ENCODE assay signal across 1 cellular context in the genomic region with DNA sequence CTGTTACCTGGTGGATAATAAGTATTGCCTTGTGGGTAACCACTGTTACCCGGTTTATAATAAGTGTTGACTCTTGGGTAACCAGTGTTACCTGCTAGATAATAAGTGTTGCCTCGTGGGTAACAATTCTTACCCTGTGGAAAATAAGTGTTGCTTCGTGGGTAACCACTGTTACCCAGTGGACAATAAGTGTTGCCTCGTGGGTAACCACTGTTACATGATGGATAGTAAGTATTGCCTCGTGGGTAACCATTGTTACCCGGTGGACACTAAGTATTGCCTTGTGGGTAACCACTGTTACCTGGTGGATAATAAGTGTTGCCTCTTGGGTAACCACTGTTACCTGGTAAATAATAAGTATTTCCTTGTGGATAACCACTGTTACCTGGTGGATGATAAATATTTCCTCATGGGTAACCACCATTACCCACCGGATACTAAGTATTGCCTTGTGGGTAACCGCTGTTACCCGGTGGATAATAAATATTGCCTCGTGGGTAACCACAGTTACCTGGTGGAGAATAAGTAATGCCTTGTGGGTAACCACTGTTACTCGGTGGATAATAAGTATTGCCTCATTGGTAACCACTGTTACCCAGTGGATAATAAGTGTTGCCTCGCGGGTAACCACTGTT.
A peak's percentile ranks its signal among the peaks of the same experiment; 100 is the strongest.
TF ChIP-seq lines count a peak whose summit lies in the region.

No MANE protein-coding gene starts in this region.

TF ChIP-seq in GM12878, 131 proteins besides CTCF, POLR2A, EP300 and RAD21 (continued from another document):
- TF ChIP-seq, protein P1, sequence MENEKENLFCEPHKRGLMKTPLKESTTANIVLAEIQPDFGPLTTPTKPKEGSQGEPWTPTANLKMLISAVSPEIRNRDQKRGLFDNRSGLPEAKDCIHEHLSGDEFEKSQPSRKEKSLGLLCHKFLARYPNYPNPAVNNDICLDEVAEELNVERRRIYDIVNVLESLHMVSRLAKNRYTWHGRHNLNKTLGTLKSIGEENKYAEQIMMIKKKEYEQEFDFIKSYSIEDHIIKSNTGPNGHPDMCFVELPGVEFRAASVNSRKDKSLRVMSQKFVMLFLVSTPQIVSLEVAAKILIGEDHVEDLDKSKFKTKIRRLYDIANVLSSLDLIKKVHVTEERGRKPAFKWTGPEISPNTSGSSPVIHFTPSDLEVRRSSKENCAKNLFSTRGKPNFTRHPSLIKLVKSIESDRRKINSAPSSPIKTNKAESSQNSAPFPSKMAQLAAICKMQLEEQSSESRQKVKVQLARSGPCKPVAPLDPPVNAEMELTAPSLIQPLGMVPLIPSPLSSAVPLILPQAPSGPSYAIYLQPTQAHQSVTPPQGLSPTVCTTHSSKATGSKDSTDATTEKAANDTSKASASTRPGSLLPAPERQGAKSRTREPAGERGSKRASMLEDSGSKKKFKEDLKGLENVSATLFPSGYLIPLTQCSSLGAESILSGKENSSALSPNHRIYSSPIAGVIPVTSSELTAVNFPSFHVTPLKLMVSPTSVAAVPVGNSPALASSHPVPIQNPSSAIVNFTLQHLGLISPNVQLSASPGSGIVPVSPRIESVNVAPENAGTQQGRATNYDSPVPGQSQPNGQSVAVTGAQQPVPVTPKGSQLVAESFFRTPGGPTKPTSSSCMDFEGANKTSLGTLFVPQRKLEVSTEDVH (IDR thresholded peaks at IDR 0.05; ENCODE audit: low read depth, partially characterized antibody): no peak
- TF ChIP-seq NFIC (IDR thresholded peaks at IDR 0.05; ENCODE audit: low read depth, low read length): no peak; the same call in 1 of the 2 replicates
- 0 out of 4 replicates have a peak, but pooled peaks of 1 of the 2 experiments have one; percentile 30 for TF ChIP-seq CEBPB (IDR thresholded peaks at IDR 0.05; ENCODE audit: borderline replicate concordance in 1 of 2, low read depth in 2 of 2, low read length in 2 of 2)
- TF ChIP-seq EGR1 (IDR thresholded peaks at IDR 0.05; ENCODE audit: borderline replicate concordance in 1 of 2, low read depth in 2 of 2, low read length in 2 of 2): no peak
- peak; percentile 99 for TF ChIP-seq ZNF24 (IDR thresholded peaks at IDR 0.05)
- TF ChIP-seq GABPA (IDR thresholded peaks at IDR 0.05; ENCODE audit: low read depth): 0 out of 2 replicates have a peak, but pooled peaks have one; percentile 11
- peak in 1 of 2 experiments; percentile 22; a peak in 1 of 4 replicates for TF ChIP-seq BHLHE40 (IDR thresholded peaks at IDR 0.05; ENCODE audit: borderline replicate concordance in 1 of 2, low read depth in 2 of 2, low read length in 1 of 2)
- TF ChIP-seq, protein P2, sequence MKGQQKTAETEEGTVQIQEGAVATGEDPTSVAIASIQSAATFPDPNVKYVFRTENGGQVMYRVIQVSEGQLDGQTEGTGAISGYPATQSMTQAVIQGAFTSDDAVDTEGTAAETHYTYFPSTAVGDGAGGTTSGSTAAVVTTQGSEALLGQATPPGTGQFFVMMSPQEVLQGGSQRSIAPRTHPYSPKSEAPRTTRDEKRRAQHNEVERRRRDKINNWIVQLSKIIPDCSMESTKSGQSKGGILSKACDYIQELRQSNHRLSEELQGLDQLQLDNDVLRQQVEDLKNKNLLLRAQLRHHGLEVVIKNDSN (IDR thresholded peaks at IDR 0.05; ENCODE audit: borderline replicate concordance, extremely low read length, insufficient read depth, low read depth, low read length): no peak
- TF ChIP-seq MEF2A (IDR thresholded peaks at IDR 0.05; ENCODE audit: insufficient read depth, low read depth, low read length): no peak
- TF ChIP-seq, protein P3, sequence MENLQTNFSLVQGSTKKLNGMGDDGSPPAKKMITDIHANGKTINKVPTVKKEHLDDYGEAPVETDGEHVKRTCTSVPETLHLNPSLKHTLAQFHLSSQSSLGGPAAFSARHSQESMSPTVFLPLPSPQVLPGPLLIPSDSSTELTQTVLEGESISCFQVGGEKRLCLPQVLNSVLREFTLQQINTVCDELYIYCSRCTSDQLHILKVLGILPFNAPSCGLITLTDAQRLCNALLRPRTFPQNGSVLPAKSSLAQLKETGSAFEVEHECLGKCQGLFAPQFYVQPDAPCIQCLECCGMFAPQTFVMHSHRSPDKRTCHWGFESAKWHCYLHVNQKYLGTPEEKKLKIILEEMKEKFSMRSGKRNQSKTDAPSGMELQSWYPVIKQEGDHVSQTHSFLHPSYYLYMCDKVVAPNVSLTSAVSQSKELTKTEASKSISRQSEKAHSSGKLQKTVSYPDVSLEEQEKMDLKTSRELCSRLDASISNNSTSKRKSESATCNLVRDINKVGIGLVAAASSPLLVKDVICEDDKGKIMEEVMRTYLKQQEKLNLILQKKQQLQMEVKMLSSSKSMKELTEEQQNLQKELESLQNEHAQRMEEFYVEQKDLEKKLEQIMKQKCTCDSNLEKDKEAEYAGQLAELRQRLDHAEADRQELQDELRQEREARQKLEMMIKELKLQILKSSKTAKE (IDR thresholded peaks at IDR 0.05; ENCODE audit: low read depth, poor library complexity, severe bottlenecking): peak; percentile 26
- no peak for TF ChIP-seq MXI1 (IDR thresholded peaks at IDR 0.05; ENCODE audit: low read depth, low read length)
- TF ChIP-seq SREBF2 (IDR thresholded peaks at IDR 0.05; ENCODE audit: low read length): no peak
- TF ChIP-seq, protein P4, sequence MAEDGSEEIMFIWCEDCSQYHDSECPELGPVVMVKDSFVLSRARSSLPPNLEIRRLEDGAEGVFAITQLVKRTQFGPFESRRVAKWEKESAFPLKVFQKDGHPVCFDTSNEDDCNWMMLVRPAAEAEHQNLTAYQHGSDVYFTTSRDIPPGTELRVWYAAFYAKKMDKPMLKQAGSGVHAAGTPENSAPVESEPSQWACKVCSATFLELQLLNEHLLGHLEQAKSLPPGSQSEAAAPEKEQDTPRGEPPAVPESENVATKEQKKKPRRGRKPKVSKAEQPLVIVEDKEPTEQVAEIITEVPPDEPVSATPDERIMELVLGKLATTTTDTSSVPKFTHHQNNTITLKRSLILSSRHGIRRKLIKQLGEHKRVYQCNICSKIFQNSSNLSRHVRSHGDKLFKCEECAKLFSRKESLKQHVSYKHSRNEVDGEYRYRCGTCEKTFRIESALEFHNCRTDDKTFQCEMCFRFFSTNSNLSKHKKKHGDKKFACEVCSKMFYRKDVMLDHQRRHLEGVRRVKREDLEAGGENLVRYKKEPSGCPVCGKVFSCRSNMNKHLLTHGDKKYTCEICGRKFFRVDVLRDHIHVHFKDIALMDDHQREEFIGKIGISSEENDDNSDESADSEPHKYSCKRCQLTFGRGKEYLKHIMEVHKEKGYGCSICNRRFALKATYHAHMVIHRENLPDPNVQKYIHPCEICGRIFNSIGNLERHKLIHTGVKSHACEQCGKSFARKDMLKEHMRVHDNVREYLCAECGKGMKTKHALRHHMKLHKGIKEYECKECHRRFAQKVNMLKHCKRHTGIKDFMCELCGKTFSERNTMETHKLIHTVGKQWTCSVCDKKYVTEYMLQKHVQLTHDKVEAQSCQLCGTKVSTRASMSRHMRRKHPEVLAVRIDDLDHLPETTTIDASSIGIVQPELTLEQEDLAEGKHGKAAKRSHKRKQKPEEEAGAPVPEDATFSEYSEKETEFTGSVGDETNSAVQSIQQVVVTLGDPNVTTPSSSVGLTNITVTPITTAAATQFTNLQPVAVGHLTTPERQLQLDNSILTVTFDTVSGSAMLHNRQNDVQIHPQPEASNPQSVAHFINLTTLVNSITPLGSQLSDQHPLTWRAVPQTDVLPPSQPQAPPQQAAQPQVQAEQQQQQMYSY (CRISPR knock-in tag; IDR thresholded peaks at IDR 0.05): peak; percentile 92
- TF ChIP-seq TCF12 (IDR thresholded peaks at IDR 0.05; ENCODE audit: low read depth, low read length): no peak
- TF ChIP-seq YBX1 (IDR thresholded peaks at IDR 0.05): no peak
- TF ChIP-seq MEF2B (IDR thresholded peaks at IDR 0.05; ENCODE audit: partially characterized antibody, poor library complexity, severe bottlenecking): peak; percentile 54
